In the genomic region with DNA sequence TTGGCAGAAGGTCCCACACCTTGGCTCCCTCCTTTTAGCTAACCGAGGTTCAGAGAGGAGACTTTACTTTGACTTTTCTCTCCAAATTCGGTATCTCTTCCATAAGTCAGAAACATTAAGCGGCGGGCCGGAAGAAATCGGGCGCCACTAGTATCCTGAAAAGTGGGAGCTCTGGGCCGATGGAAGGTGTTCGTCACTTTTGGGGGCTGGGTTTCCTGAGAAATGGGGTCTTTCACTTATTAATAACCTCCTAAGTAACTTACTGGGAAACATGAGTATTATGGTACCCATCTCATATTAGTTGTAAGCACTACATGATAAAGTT, we compare ENCODE assay signal across 8 cellular contexts. TPM values are rescaled to one million over a fixed set of nuclear protein-coding genes. Genes with fewer than 3 reads are reported as not detected.
DNase-seq lines count a peak whose midpoint lies in the region; ATAC-seq, FAIRE-seq and TF ChIP-seq lines count a peak whose summit lies in the region.

No MANE protein-coding gene starts in this region.

- no peaks in the 10 kb centered on the region for H3K9me3 Mint-ChIP-seq in activated naive CD4-positive, alpha-beta T cell treated with anti-CD3 and anti-CD28 coated beads for 36 hours
- H3K9me3 Mint-ChIP-seq in astrocyte (ENCODE audit: unreplicated experiment), result peaks cover 1% of the 10 kb centered on the region

- peaks cover 21% of the 10 kb centered on the region for H3K79me2 ChIP-seq in astrocyte (ENCODE audit: insufficient read depth, low read length)

- no peaks in the 10 kb centered on the region for H3K27me3 ChIP-seq in astrocyte (ENCODE audit: insufficient read depth, low read length)
- H3K27me3 ChIP-seq in lower lobe of right lung (ENCODE audit: low read depth), result no peaks in the 10 kb centered on the region
- no peaks in the 10 kb centered on the region for H3K27me3 ChIP-seq in upper lobe of left lung

- H3K9ac ChIP-seq in astrocyte (ENCODE audit: low read length), result peak overlapping the region; percentile 98

- peak overlapping the region; percentile 95 for H3K4me2 ChIP-seq in astrocyte (ENCODE audit: low read length)

- no peak for TF ChIP-seq EP300 in upper lobe of left lung (IDR thresholded peaks at IDR 0.05)

- no peaks in the 10 kb centered on the region for H3K27me3 Mint-ChIP-seq in activated naive CD4-positive, alpha-beta T cell treated with anti-CD3 and anti-CD28 coated beads for 36 hours (ENCODE audit: low read depth)
- no peaks in the 10 kb centered on the region for H3K27me3 Mint-ChIP-seq in astrocyte (ENCODE audit: low read depth, unreplicated experiment)

- H3K27ac Mint-ChIP-seq in activated naive CD4-positive, alpha-beta T cell treated with anti-CD3 and anti-CD28 coated beads for 36 hours, result peak overlapping the region; percentile 95
- peak overlapping the region; percentile 98 for H3K27ac Mint-ChIP-seq in astrocyte (ENCODE audit: unreplicated experiment)

- TF ChIP-seq CTCF in astrocyte (IDR thresholded peaks at IDR 0.05; ENCODE audit: insufficient read depth, low read depth, low read length) (no peak), lower lobe of right lung (IDR thresholded peaks at IDR 0.05) (no peak), upper lobe of left lung (IDR thresholded peaks at IDR 0.05) (no peak)

- ATAC-seq in lower lobe of right lung (no peak), upper lobe of left lung (ENCODE audit: low FRiP score in 2 of 2) (no peak)

- H3K4me3 Mint-ChIP-seq in activated naive CD4-positive, alpha-beta T cell treated with anti-CD3 and anti-CD28 coated beads for 36 hours, result peak overlapping the region; percentile 95
- H3K4me3 Mint-ChIP-seq in astrocyte (ENCODE audit: unreplicated experiment), result peak overlapping the region; percentile 99

- H4K20me1 ChIP-seq in astrocyte (ENCODE audit: insufficient read depth, low read length), result peaks cover 9% of the 10 kb centered on the region

- H3K9me3 ChIP-seq in astrocyte (ENCODE audit: insufficient read depth, low read depth, low read length), result no peaks in the 10 kb centered on the region
- H3K9me3 ChIP-seq in lower lobe of right lung, result no peaks in the 10 kb centered on the region
- no peaks in the 10 kb centered on the region for H3K9me3 ChIP-seq in upper lobe of left lung

- H2AFZ ChIP-seq in astrocyte (ENCODE audit: low read depth, low read length), result peak overlapping the region; percentile 100

- no peak for FAIRE-seq in astrocyte (lab: Jason Lieb, UNC)

- H3K36me3 Mint-ChIP-seq in activated naive CD4-positive, alpha-beta T cell treated with anti-CD3 and anti-CD28 coated beads for 36 hours (ENCODE audit: low read depth), result peaks cover under 1% of the 10 kb centered on the region
- H3K36me3 Mint-ChIP-seq in astrocyte (ENCODE audit: low read depth, unreplicated experiment), result no peaks in the 10 kb centered on the region

- H3K36me3 ChIP-seq in astrocyte (ENCODE audit: insufficient read depth, low read length) (no peaks in the 10 kb centered on the region), lower lobe of right lung (no peaks in the 10 kb centered on the region), upper lobe of left lung (peaks cover 0 to 5% (median 0%) of the 10 kb centered on the region in 4 donors)

- no peak for TF ChIP-seq POLR2A in upper lobe of left lung (IDR thresholded peaks at IDR 0.05)

- no peak for DNase-seq in activated naive CD4-positive, alpha-beta T cell treated with anti-CD3 and anti-CD28 coated beads for 36 hours
- DNase-seq in activated naive CD4-positive, alpha-beta T cell (lab: John Stamatoyannopoulos, UW), result no peak
- DNase-seq in astrocyte (ENCODE audit: low read depth), result no peak
- DNase-seq in lower lobe of right lung, result no peak
- no peak for DNase-seq in upper lobe of left lung
- DNase-seq in COLO829 (ENCODE audit: low spot score), result no peak
- DNase-seq in CD1c-positive myeloid dendritic cell (ENCODE audit: extremely low spot score), result no peak
- no peak for DNase-seq in NCI-H345 treated with DMSO at 0.1 percent for 48 hours (lab: John Stamatoyannopoulos, UW; ENCODE audit: unreplicated experiment)

- CTCF ChIA-PET in activated naive CD4-positive, alpha-beta T cell treated with anti-CD3 and anti-CD28 coated beads for 36 hours (lab: Charles Lee), result interaction anchor here (2.8 kb wide), 1 partner anchor 82 kb away, joined by 8 read pairs; no protein-coding TSS in a partner anchor

- 7 to 16% methylated on average over 8 to 9 of the region's 9 CpGs for WGBS in upper lobe of left lung, 2 donors

- intact Hi-C loops in activated naive CD4-positive, alpha-beta T cell treated with anti-CD3 and anti-CD28 coated beads for 36 hours (cut with micrococcal nuclease), result loop anchor here (2.0 to 10.0 kb wide), 6 partner anchors 48 to 1492 kb away; a partner anchor contains a TSS
- intact Hi-C loops in lower lobe of right lung (cut with DNase I), result no loop called here

- peak overlapping the region; percentile 92 for H3K27ac ChIP-seq in astrocyte (ENCODE audit: low read depth, low read length)
- peak overlapping the region; percentile 99 for H3K27ac ChIP-seq in lower lobe of right lung
- peak overlapping the region; percentile 95 to 98 (median 98) for H3K27ac ChIP-seq in upper lobe of left lung

- H3K4me1 Mint-ChIP-seq in activated naive CD4-positive, alpha-beta T cell treated with anti-CD3 and anti-CD28 coated beads for 36 hours (ENCODE audit: low read depth), result peaks cover 27% of the 10 kb centered on the region
- H3K4me1 Mint-ChIP-seq in astrocyte (ENCODE audit: low read depth, unreplicated experiment), result peaks cover 7% of the 10 kb centered on the region

- H3K4me1 ChIP-seq in astrocyte (ENCODE audit: insufficient read depth, low read length) (peaks cover 3% of the 10 kb centered on the region), lower lobe of right lung (peaks cover 13% of the 10 kb centered on the region), upper lobe of left lung (peaks cover 9 to 14% (median 10%) of the 10 kb centered on the region in 4 donors)

- H3K4me3 ChIP-seq in astrocyte (ENCODE audit: insufficient read depth, low read depth, low read length) (peak overlapping the region; percentile 96), lower lobe of right lung (peak overlapping the region; percentile 88), upper lobe of left lung (peak overlapping the region; percentile 71 to 93 (median 83))

RNA-seq across cellular contexts. Expression of a gene that starts 0.7 kb away (rescaled TPM):
- total RNA-seq in activated naive CD4-positive, alpha-beta T cell treated with anti-CD3 and anti-CD28 coated beads for 36 hours, result 10 to 100 TPM; 28.1 to 31.6 TPM
- total RNA-seq in astrocyte (24.9 and 28.3 TPM in 2 replicates), lower lobe of right lung (37.8 TPM), upper lobe of left lung (100 to 1,000 TPM in 1 of 6 donors, 10 to 100 TPM in 5; 23.0 to 234 (median 35.8) TPM)
